In genomic region chr18:69585696-69586095, GRCh38 we compare ENCODE assay signal across 21 cellular contexts.
"Had no signal": no experiment of that assay in that cellular context is flagged by ENCODE, and none has a peak within 500 bp of the region (broad histone marks: within the 10 kb centered on the region; RNA-seq: fewer than 3 reads in every experiment).

No MANE protein-coding gene starts in this region.

- H3K36me3 ChIP-seq: breast epithelium had no signal

- H3K27me3 ChIP-seq: breast epithelium had no signal

- H3K4me1 ChIP-seq: breast epithelium had no signal

- H3K27ac ChIP-seq: breast epithelium, SK-N-MC, VCaP had no signal

- DNase-seq: activated CD4-positive, alpha-beta T cell treated with anti-CD3 and anti-CD28 coated beads for 4 hours; activated CD4-positive, CD25-positive, alpha-beta regulatory T cell; activated CD8-positive, alpha-beta memory T cell treated with anti-CD3 and anti-CD28 coated beads, Interleukin-2, amount 50 U/mL, for 48 hours; activated CD8-positive, alpha-beta T cell treated with anti-CD3 and anti-CD28 coated beads, Interleukin-2, amount 10 ng/mL, durations not matched to agents 7 days and 5 days; activated T-cell treated with anti-CD3 and anti-CD28 coated beads, Interleukin-2, amount 50 U/mL, for 1 hour; aorta; caudate nucleus; Kasumi-1; KBM-7; NCI-H1105 treated with DMSO at 0.1 percent for 48 hours; NCI-H1436 treated with DMSO at 0.1 percent for 48 hours; NCI-H187; NCI-H69; PC-3; SIG-M5; T-cell; T-helper 2 cell; T1000 had no signal

- H3K4me3 ChIP-seq: breast epithelium, SK-N-MC had no signal

- ATAC-seq: activated CD8-positive, alpha-beta T cell treated with anti-CD3 and anti-CD28 coated beads, Interleukin-2, amount 10 ng/mL, durations not matched to agents 7 days and 5 days; PC-3; T-cell had no signal

- H3K9me3 ChIP-seq: breast epithelium had no signal
